11 cellular contexts compared by ENCODE assay signal in the genomic region with DNA sequence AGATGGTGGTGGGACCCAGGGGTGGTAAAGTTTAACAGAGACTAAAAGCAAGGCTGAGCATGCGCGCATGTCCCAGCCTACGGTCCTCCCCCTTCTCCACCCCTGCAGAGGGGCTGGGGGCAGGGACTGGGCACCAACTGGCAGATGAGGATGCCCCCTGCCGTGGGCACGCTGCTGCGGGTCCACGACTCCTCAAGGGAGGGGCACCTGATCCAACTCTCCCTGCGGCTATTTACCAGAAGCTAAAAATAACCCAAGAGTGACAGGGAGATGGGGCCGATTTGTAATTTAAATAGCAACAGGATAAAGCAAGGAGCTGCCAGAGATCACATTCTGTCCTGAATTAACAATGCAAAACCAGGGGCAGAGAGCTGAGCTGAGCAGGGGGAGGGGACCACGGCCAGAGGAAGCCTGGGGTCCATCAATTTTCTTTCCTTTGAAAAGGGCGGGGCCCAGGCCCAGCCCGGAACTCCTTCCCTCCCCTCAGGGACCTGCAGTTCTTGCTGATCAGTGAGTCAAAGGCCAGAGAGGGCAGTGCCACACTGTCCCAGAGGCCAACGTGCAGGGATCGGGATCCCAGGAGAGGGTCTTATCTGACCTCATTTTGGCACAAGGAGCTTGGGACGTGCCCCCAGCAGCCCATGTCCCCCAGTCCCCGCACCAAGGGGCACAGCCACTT. TPM values are rescaled to one million over a fixed set of nuclear protein-coding genes. Genes with fewer than 3 reads are reported as not detected.
DNase-seq lines count a peak whose midpoint lies in the region; ATAC-seq and TF ChIP-seq lines count a peak whose summit lies in the region.
"Had no signal": no experiment of that assay in that cellular context is flagged by ENCODE, and none has a peak within 500 bp of the region (broad histone marks: within the 10 kb centered on the region; RNA-seq: fewer than 3 reads in every experiment).

No MANE protein-coding gene starts in this region.

- H3K27me3 ChIP-seq in vagina = peaks cover under 1% of the 10 kb centered on the region

- H3K27ac ChIP-seq in angular gyrus (ENCODE audit: low read depth, low read length) = peak overlapping the region; percentile 91
- peak overlapping the region; percentile 71 for H3K27ac ChIP-seq in vagina

- ATAC-seq in Right ventricle myocardium inferior = peak; percentile 82
- ATAC-seq in left lobe of liver = peak; percentile 30
- ATAC-seq: activated T-helper 17 cell treated with anti-CD3 and anti-CD28 coated beads, Interleukin-2, amount 50 U/mL, for 72 hours had no signal

- peak overlapping the region; percentile 27 to 33 for H3K4me3 ChIP-seq in vagina

- H3K4me1 ChIP-seq in vagina = peaks cover 26% of the 10 kb centered on the region

- intact Hi-C loops in Right ventricle myocardium inferior (cut with DNase I) = loop anchor here (2.0 kb wide), 1 partner anchor 22 kb away; no protein-coding TSS in a partner anchor
- intact Hi-C loops in cardiac septum (cut with DNase I) = no loop called here
- intact Hi-C loops in vagina (cut with DNase I) = no loop called here

- TF ChIP-seq CTCF in vagina (IDR thresholded peaks at IDR 0.05) = no peak

- no peaks in the 10 kb centered on the region for H3K9me3 ChIP-seq in vagina

- peak; percentile 86 for DNase-seq in Right ventricle myocardium inferior (ENCODE audit: missing footprints)
- DNase-seq in cardiac septum (ENCODE audit: low spot score) = no peak
- DNase-seq in left lobe of liver (ENCODE audit: low spot score) = no peak
- no peak for DNase-seq in vagina (ENCODE audit: extremely low spot score in 2 of 2)
- no peak for DNase-seq in NAMALWA (ENCODE audit: low spot score)
- DNase-seq in effector CD8-positive, alpha-beta T cell (lab: John Stamatoyannopoulos, UW) = no peak
- no peak for DNase-seq in central memory CD4-positive, alpha-beta T cell
- DNase-seq: CD4-positive, CD25-positive, alpha-beta regulatory T cell had no signal

- TF ChIP-seq POLR2A in vagina (IDR thresholded peaks at IDR 0.05) = no peak

- no peaks in the 10 kb centered on the region for H3K36me3 ChIP-seq in vagina

RNA-seq across cellular contexts. Expression of a gene that starts 8.1 kb away (rescaled TPM):
- 67.5 TPM for total RNA-seq in Right ventricle myocardium inferior
- 66.8 TPM for total RNA-seq in cardiac septum
- total RNA-seq in left lobe of liver = 13.0 TPM
- 78.8 TPM for total RNA-seq in vagina

RNA-seq across cellular contexts. Expression of a gene that starts 42.3 kb away (rescaled TPM):
- 3.2 TPM for total RNA-seq in Right ventricle myocardium inferior
- 6.2 TPM for total RNA-seq in cardiac septum
- 2.0 TPM for total RNA-seq in left lobe of liver
- total RNA-seq in vagina = 142 TPM

RNA-seq across cellular contexts. Expression of a gene that starts 52.4 kb away (rescaled TPM):
- total RNA-seq in Right ventricle myocardium inferior (not detected), cardiac septum (0.27 TPM), left lobe of liver (not detected), vagina (not detected)
- total RNA-seq: renal cortical epithelial cell had no signal

Comparison
In these comparisons a context has a peak if more than half of its experiments do, and no peak if none do; other contexts are left out.
1. RNA of a gene that starts 42.3 kb away (total RNA-seq): 142 TPM in vagina (single experiment); 6.2 TPM in cardiac septum (single experiment), 3.2 TPM in Right ventricle myocardium inferior (single experiment) and 2.0 TPM in left lobe of liver (single experiment); every median in the first group is over 10 times any median in the second.